2 cellular contexts compared by ENCODE assay signal in the genomic region with DNA sequence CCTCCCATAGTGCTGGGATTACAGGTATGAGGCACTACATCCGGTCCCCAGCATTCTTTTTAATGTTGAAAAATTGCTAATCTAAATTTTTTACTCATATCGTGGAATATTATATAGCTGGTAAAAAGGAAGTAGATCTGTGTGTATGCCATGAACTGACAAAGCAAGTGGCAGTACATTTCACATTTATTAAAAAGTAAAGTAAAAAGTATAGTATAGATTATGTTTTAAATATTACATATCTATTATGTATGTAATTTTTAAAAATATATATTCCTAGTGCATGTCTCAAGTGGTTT.
A peak's percentile ranks its signal among the peaks of the same experiment; 100 is the strongest.
TF ChIP-seq lines count a peak whose summit lies in the region.

No MANE protein-coding gene starts in this region.

TF ChIP-seq in HEK293, 187 proteins besides CTCF, POLR2A, EP300 and RAD21:
- TF ChIP-seq, protein P1, sequence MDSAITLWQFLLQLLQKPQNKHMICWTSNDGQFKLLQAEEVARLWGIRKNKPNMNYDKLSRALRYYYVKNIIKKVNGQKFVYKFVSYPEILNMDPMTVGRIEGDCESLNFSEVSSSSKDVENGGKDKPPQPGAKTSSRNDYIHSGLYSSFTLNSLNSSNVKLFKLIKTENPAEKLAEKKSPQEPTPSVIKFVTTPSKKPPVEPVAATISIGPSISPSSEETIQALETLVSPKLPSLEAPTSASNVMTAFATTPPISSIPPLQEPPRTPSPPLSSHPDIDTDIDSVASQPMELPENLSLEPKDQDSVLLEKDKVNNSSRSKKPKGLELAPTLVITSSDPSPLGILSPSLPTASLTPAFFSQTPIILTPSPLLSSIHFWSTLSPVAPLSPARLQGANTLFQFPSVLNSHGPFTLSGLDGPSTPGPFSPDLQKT (IDR thresholded peaks at IDR 0.05; ENCODE audit: borderline replicate concordance, low read depth, low read length), result no peak
- no peak for TF ChIP-seq ZNF677 (tag by site-specific recombination; IDR thresholded peaks at IDR 0.05)
- no peak for TF ChIP-seq ZNF140 (tag by site-specific recombination; IDR thresholded peaks at IDR 0.05)
- TF ChIP-seq ZNF146 (tag by site-specific recombination; IDR thresholded peaks at IDR 0.05), result peak; percentile 58; the same call in 1 of the 2 replicates

TF ChIP-seq in K562, 482 proteins besides CTCF, POLR2A, EP300 and RAD21:
- TF ChIP-seq NR3C1 (CRISPR knock-in tag; IDR thresholded peaks at IDR 0.05), result no peak
- peak; percentile 71 for TF ChIP-seq RBM25 (IDR thresholded peaks at IDR 0.05; ENCODE audit: low read depth, low read length, severe bottlenecking)
- TF ChIP-seq U2AF1 (optimal IDR thresholded peaks at IDR 0.05; ENCODE audit: low read depth, low read length), result no peak
- TF ChIP-seq ZNF146 (CRISPR knock-in tag; IDR thresholded peaks at IDR 0.05; ENCODE audit: unreplicated experiment), result peak; percentile 85
- TF ChIP-seq PHF8 (IDR thresholded peaks at IDR 0.05; ENCODE audit: borderline replicate concordance, low read length), result no peak
